7 cellular contexts compared by ENCODE assay signal in genomic region chr11:129372609-129373488, GRCh38. TPM values are rescaled to one million over a fixed set of nuclear protein-coding genes. Genes with fewer than 3 reads are reported as not detected.
DNase-seq lines count a peak whose midpoint lies in the region; ATAC-seq and TF ChIP-seq lines count a peak whose summit lies in the region.

No MANE protein-coding gene starts in this region.

- CTCF ChIA-PET in HEK293T (lab: Yijun Ruan, JAX): interaction anchor here (0.6 kb wide), 1 partner anchor 634 kb away, joined by 3 read pairs; no protein-coding TSS in a partner anchor

- DNase-seq in H7 (peak; percentile 81), HEK293T (ENCODE audit: extremely low spot score) (no peak), prostate gland (ENCODE audit: low spot score) (no peak)
- DNase-seq in activated CD8-positive, alpha-beta memory T cell treated with anti-CD3 and anti-CD28 coated beads, Interleukin-2, amount 50 U/mL, for 48 hours: peak; percentile 58
- DNase-seq in stimulated activated CD8-positive, alpha-beta memory T cell treated with anti-CD3 and anti-CD28 coated beads, Interleukin-4, amount 100 ng/mL, for 48 hours: peak; percentile 30

- no peaks in the 10 kb centered on the region for H3K9me3 ChIP-seq in iPS-15b (ENCODE audit: control insufficient read depth, insufficient read depth, low read length)
- no peaks in the 10 kb centered on the region for H3K9me3 ChIP-seq in prostate gland

- POLR2A ChIA-PET in HEK293T (lab: Yijun Ruan, JAX): no interaction called here

- intact Hi-C loops in prostate gland (cut with DNase I): loop anchor here (5.0 kb wide), 1 partner anchor 379 kb away; no protein-coding TSS in a partner anchor

- no peak overlapping the region for H3K27ac ChIP-seq in prostate gland

- H3K4me3 ChIP-seq in H7 (ENCODE audit: insufficient read depth, low read depth, low read length) (peak overlapping the region; percentile 30), iPS-15b (ENCODE audit: low read depth, low read length) (peak overlapping the region; percentile 31), prostate gland (no peak overlapping the region)

- no peak for TF ChIP-seq CTCF in prostate gland (IDR thresholded peaks at IDR 0.05)

- H3K9ac ChIP-seq in iPS-15b (ENCODE audit: low read depth, low read length): no peak overlapping the region

- peaks cover 84% of the 10 kb centered on the region for H3K27me3 ChIP-seq in H7 (ENCODE audit: control insufficient read depth, insufficient read depth, low read length)
- H3K27me3 ChIP-seq in iPS-15b (ENCODE audit: control insufficient read depth, insufficient read depth, low read length): peaks cover 95% of the 10 kb centered on the region
- H3K27me3 ChIP-seq in prostate gland (replicated peaks; ENCODE audit: insufficient read depth): peaks cover 7% of the 10 kb centered on the region

- no peak for ATAC-seq in HG03354 (IDR thresholded peaks at IDR 0.05; ENCODE audit: poor library complexity, severe bottlenecking, unreplicated experiment)

- TF ChIP-seq POLR2A in prostate gland (IDR thresholded peaks at IDR 0.05): no peak

- H3K36me3 ChIP-seq in H7 (replicated peaks; ENCODE audit: control insufficient read depth, insufficient read depth, low read length) (no peaks in the 10 kb centered on the region), iPS-15b (ENCODE audit: control insufficient read depth, insufficient read depth, low read length) (no peaks in the 10 kb centered on the region), prostate gland (no peaks in the 10 kb centered on the region)

- peaks cover 6% of the 10 kb centered on the region for H3K4me1 ChIP-seq in iPS-15b (ENCODE audit: control insufficient read depth, insufficient read depth, low read length)
- H3K4me1 ChIP-seq in prostate gland (replicated peaks): peaks cover 4% of the 10 kb centered on the region

- WGBS in prostate gland: 21% methylated on average over 76 of the region's 77 CpGs

TF ChIP-seq in HEK293T, 16 proteins besides CTCF, POLR2A, EP300 and RAD21:
- TF ChIP-seq BHLHE40 (IDR thresholded peaks at IDR 0.05; ENCODE audit: borderline replicate concordance): no peak
- no peak for TF ChIP-seq FOXA1 (IDR thresholded peaks at IDR 0.05)
- no peak for TF ChIP-seq ARNT (IDR thresholded peaks at IDR 0.05)
- no peak for TF ChIP-seq L3MBTL2 (conservative IDR thresholded peaks at IDR 0.05)
- TF ChIP-seq CTBP1 (IDR thresholded peaks at IDR 0.05; ENCODE audit: borderline replicate concordance): no peak
- TF ChIP-seq HDGF (IDR thresholded peaks at IDR 0.05; ENCODE audit: borderline replicate concordance): no peak
- no peak for TF ChIP-seq NFRKB (IDR thresholded peaks at IDR 0.05)
- TF ChIP-seq FOXM1 (IDR thresholded peaks at IDR 0.05; ENCODE audit: borderline replicate concordance): no peak
- no peak for TF ChIP-seq ELF4 (IDR thresholded peaks at IDR 0.05)
- TF ChIP-seq, protein P1, sequence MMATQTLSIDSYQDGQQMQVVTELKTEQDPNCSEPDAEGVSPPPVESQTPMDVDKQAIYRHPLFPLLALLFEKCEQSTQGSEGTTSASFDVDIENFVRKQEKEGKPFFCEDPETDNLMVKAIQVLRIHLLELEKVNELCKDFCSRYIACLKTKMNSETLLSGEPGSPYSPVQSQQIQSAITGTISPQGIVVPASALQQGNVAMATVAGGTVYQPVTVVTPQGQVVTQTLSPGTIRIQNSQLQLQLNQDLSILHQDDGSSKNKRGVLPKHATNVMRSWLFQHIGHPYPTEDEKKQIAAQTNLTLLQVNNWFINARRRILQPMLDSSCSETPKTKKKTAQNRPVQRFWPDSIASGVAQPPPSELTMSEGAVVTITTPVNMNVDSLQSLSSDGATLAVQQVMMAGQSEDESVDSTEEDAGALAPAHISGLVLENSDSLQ (IDR thresholded peaks at IDR 0.05): no peak
- TF ChIP-seq SP1 (IDR thresholded peaks at IDR 0.05): no peak
- no peak for TF ChIP-seq ZNF384 (IDR thresholded peaks at IDR 0.05)
- TF ChIP-seq LEF1 (IDR thresholded peaks at IDR 0.05; ENCODE audit: borderline replicate concordance): no peak
- TF ChIP-seq SUZ12 (IDR thresholded peaks at IDR 0.05): no peak
- no peak for TF ChIP-seq FOXK2 (IDR thresholded peaks at IDR 0.05)
- TF ChIP-seq TARDBP (IDR thresholded peaks at IDR 0.05): no peak

RNA-seq across cellular contexts. Expression of gene BARX2, which starts 2.8 kb away (rescaled TPM):
- not detected in 2 replicates for total RNA-seq in H7 (2014; rRNA removed; shearing (Covaris generic))
- total RNA-seq in prostate gland: 1 to 10 TPM; 3.4 to 5.7 TPM

Comparison
In these comparisons a context has a peak if more than half of its experiments do, and no peak if none do; other contexts are left out.
1. DNase-seq: peak in H7 (single experiment), activated CD8-positive, alpha-beta memory T cell treated with anti-CD3 and anti-CD28 coated beads, Interleukin-2, amount 50 U/mL, for 48 hours (single experiment) and stimulated activated CD8-positive, alpha-beta memory T cell treated with anti-CD3 and anti-CD28 coated beads, Interleukin-4, amount 100 ng/mL, for 48 hours (single experiment); none in HEK293T (single experiment) and prostate gland (single experiment).
2. H3K4me3 ChIP-seq: peak in H7 (single experiment) and iPS-15b (single experiment); none in prostate gland (0 of 2).